17 cellular contexts compared by ENCODE assay signal in genomic region chr4:12486995-12487394, GRCh38.
"Had no signal": no experiment of that assay in that cellular context is flagged by ENCODE, and none has a peak within 500 bp of the region (broad histone marks: within the 10 kb centered on the region; RNA-seq: fewer than 3 reads in every experiment).

No MANE protein-coding gene starts in this region.

- H3K4me3 ChIP-seq: colonic mucosa, gastrocnemius medialis, smooth muscle cell, stomach, upper lobe of left lung had no signal

- H3K9me3 ChIP-seq: colonic mucosa, gastrocnemius medialis, upper lobe of left lung had no signal

- H3K27ac ChIP-seq: colonic mucosa, gastrocnemius medialis, stomach, upper lobe of left lung had no signal

- H3K4me1 ChIP-seq: colonic mucosa, gastrocnemius medialis, stomach, upper lobe of left lung had no signal

- H3K27me3 ChIP-seq: colonic mucosa, gastrocnemius medialis, stomach, upper lobe of left lung had no signal

- H3K36me3 ChIP-seq: colonic mucosa, gastrocnemius medialis, stomach, upper lobe of left lung had no signal

- ATAC-seq: activated CD4-positive, alpha-beta T cell treated with anti-CD3 and anti-CD28 coated beads for 36 hours; activated T-helper 17 cell treated with anti-CD3 and anti-CD28 coated beads, Interleukin-2, amount 50 U/mL, for 72 hours; gastrocnemius medialis; stimulated activated effector memory CD8-positive, alpha-beta T cell treated with anti-CD3 and anti-CD28 coated beads, Interleukin-12 subunit alpha, Interleukin-12 subunit beta, amount 100 ng/mL, for 72 hours; WTC11 had no signal

- DNase-seq: activated CD4-positive, alpha-beta memory T cell treated with anti-CD3 and anti-CD28 coated beads for 36 hours; activated CD4-positive, alpha-beta T cell treated with anti-CD3 and anti-CD28 coated beads for 36 hours; activated naive CD4-positive, alpha-beta T cell; activated naive CD8-positive, alpha-beta T cell treated with anti-CD3 and anti-CD28 coated beads for 36 hours; amniotic stem cell; central memory CD4-positive, alpha-beta T cell; colonic mucosa; gastrocnemius medialis; head of caudate nucleus; naive B cell; stimulated activated CD4-positive, alpha-beta T cell treated with anti-CD3 and anti-CD28 coated beads, Interleukin-4, amount 100 ng/mL, for 24 hours; stomach; upper lobe of left lung had no signal

- H3K4me2 ChIP-seq: smooth muscle cell had no signal
